Comparison of ENCODE assay signal across 8 cellular contexts in genomic region chr9:21964925-21965385, GRCh38. TPM values are rescaled to one million over a fixed set of nuclear protein-coding genes. Genes with fewer than 3 reads are reported as not detected.
DNase-seq lines count a peak whose midpoint lies in the region; ATAC-seq and TF ChIP-seq lines count a peak whose summit lies in the region.

No MANE protein-coding gene starts in this region.

- intact Hi-C loops in breast epithelium (cut with DNase I; ENCODE audit: low total_unique reads): no loop called here
- intact Hi-C loops in MCF 10A (cut with micrococcal nuclease): no loop called here

- no peak overlapping the region for H3K4me3 Mint-ChIP-seq in MCF 10A (ENCODE audit: unreplicated experiment)

- CTCF ChIA-PET in MCF 10A (lab: Yijun Ruan, JAX): no interaction called here

- no peaks in the 10 kb centered on the region for H3K36me3 ChIP-seq in breast epithelium
- no peaks in the 10 kb centered on the region for H3K36me3 ChIP-seq in gastroesophageal sphincter
- peaks cover 3% of the 10 kb centered on the region for H3K36me3 ChIP-seq in skeletal muscle satellite cell (ENCODE audit: insufficient read depth, low read length)
- H3K36me3 ChIP-seq in BE2C: peaks cover 31% of the 10 kb centered on the region

- H3K36me3 Mint-ChIP-seq in MCF 10A (ENCODE audit: insufficient read depth, unreplicated experiment): no peaks in the 10 kb centered on the region

- H3K4me3 ChIP-seq in breast epithelium (peak overlapping the region; percentile 21 to 58 (median 37)), gastroesophageal sphincter (peak overlapping the region in 1 of 2 donors; percentile 33), skeletal muscle satellite cell (ENCODE audit: low read length) (peak overlapping the region; percentile 69), BE2C (ENCODE audit: low read depth, low read length) (no peak overlapping the region)

- peak overlapping the region; percentile 75 for H3K9ac ChIP-seq in skeletal muscle satellite cell (ENCODE audit: low read depth, low read length)

- H3K27me3 Mint-ChIP-seq in MCF 10A (ENCODE audit: insufficient read depth, unreplicated experiment): no peaks in the 10 kb centered on the region

- 2% methylated on average over 20 of the region's 29 CpGs; no CpG with 5 or more reads in 1 of the 2 donors for WGBS in gastroesophageal sphincter (ENCODE audit: low coverage in 1 of 2), 2 donors

- BruUV-seq in MCF 10A (replicated peaks; lab: Mats Ljungman, UMichigan): no TSS peak

- H3K27ac Mint-ChIP-seq in MCF 10A (ENCODE audit: low read depth, unreplicated experiment): no peak overlapping the region

- H3K4me1 ChIP-seq in breast epithelium: no peaks in the 10 kb centered on the region
- peaks cover 0 to 40% (median 16%) of the 10 kb centered on the region in 3 donors for H3K4me1 ChIP-seq in gastroesophageal sphincter
- peaks cover 20% of the 10 kb centered on the region for H3K4me1 ChIP-seq in skeletal muscle satellite cell (ENCODE audit: control insufficient read depth, insufficient read depth, low read length)
- peaks cover 3% of the 10 kb centered on the region for H3K4me1 ChIP-seq in BE2C

- peak overlapping the region; percentile 90 for H3K4me2 ChIP-seq in skeletal muscle satellite cell (ENCODE audit: low read length)

- DNase-seq in breast epithelium (ENCODE audit: low spot score in 2 of 2) (no peak), MCF 10A (ENCODE audit: unreplicated experiment) (no peak), activated T-cell treated with anti-CD3 and anti-CD28 coated beads for 48 hours (ENCODE audit: low read depth) (peak; percentile 37), BE2C (no peak), SIG-M5 treated with dmso at 0.1 percent for 504 hours (lab: John Stamatoyannopoulos, UW; ENCODE audit: unreplicated experiment) (no peak)

- no peak overlapping the region for H3K27ac ChIP-seq in breast epithelium
- H3K27ac ChIP-seq in gastroesophageal sphincter: no peak overlapping the region

- H3K27me3 ChIP-seq in breast epithelium (peaks cover 0 to 52% of the 10 kb centered on the region in 2 donors), gastroesophageal sphincter (peaks cover 89% of the 10 kb centered on the region), skeletal muscle satellite cell (ENCODE audit: control insufficient read depth, insufficient read depth, low read length) (peaks cover 21% of the 10 kb centered on the region), BE2C (peaks cover 14% of the 10 kb centered on the region)

- POLR2A ChIA-PET in MCF 10A (lab: Yijun Ruan, JAX): no interaction called here

- no peaks in the 10 kb centered on the region for H3K9me3 Mint-ChIP-seq in MCF 10A (ENCODE audit: unreplicated experiment)

- peak; percentile 81 for ATAC-seq in HG03378 (IDR thresholded peaks at IDR 0.05; ENCODE audit: unreplicated experiment)
- ATAC-seq in gastroesophageal sphincter: peak; percentile 46

- peaks cover 0 to 5% of the 10 kb centered on the region in 2 donors for H3K9me3 ChIP-seq in breast epithelium
- peaks cover 0 to 25% (median 0%) of the 10 kb centered on the region in 3 donors for H3K9me3 ChIP-seq in gastroesophageal sphincter
- H3K9me3 ChIP-seq in skeletal muscle satellite cell (replicated peaks; ENCODE audit: low read length): peaks cover 9% of the 10 kb centered on the region
- H3K9me3 ChIP-seq in BE2C: 0 out of 2 replicates have a peak, but pooled peaks cover 9% of the 10 kb centered on the region

- H3K4me1 Mint-ChIP-seq in MCF 10A (ENCODE audit: insufficient read depth, unreplicated experiment): no peaks in the 10 kb centered on the region

- TF ChIP-seq EP300 in gastroesophageal sphincter (IDR thresholded peaks at IDR 0.05): no peak

- TF ChIP-seq POLR2A in breast epithelium (IDR thresholded peaks at IDR 0.05) (no peak), gastroesophageal sphincter (IDR thresholded peaks at IDR 0.05) (no peak)

- TF ChIP-seq CTCF in breast epithelium (IDR thresholded peaks at IDR 0.05) (no peak), MCF 10A (IDR thresholded peaks at IDR 0.05; ENCODE audit: unreplicated experiment) (no peak), gastroesophageal sphincter (IDR thresholded peaks at IDR 0.05) (no peak), BE2C (IDR thresholded peaks at IDR 0.05; ENCODE audit: low read depth, low read length) (no peak)

RNA-seq across cellular contexts. Expression of gene CDKN2A, which starts 29.2 kb away (rescaled TPM):
- total RNA-seq in breast epithelium: 10 to 100 TPM in 1 of 3 donors, 1 to 10 TPM in 1, under 1 TPM in 1; 0.80 to 19.3 (median 3.5) TPM
- not detected in 2 replicates for total RNA-seq in MCF 10A (2022)
- 1 to 10 TPM in 2 of 4 donors, under 1 TPM in 1, not detected in 1; 0.94 to 9.7 (median 2.7) TPM for total RNA-seq in gastroesophageal sphincter
- 51.5 and 56.1 TPM in 2 replicates for total RNA-seq in skeletal muscle satellite cell (2012; rRNA removed)
- 128 TPM for polyA plus RNA-seq in BE2C (2012; ENCODE audit: insufficient read depth, insufficient read length, low read depth)

RNA-seq across cellular contexts. Expression of gene CDKN2B-AS1, which starts 29.6 kb away (rescaled TPM):
- 1 to 10 TPM; 1.3 to 4.6 (median 3.2) TPM for total RNA-seq in breast epithelium
- total RNA-seq in MCF 10A (2022): not detected in 2 replicates
- 1 to 10 TPM in 1 of 4 donors, under 1 TPM in 2, not detected in 1; 0.42 to 3.9 (median 0.69) TPM for total RNA-seq in gastroesophageal sphincter
- total RNA-seq in skeletal muscle satellite cell (2012; rRNA removed): 3.3 and 3.5 TPM in 2 replicates
- polyA plus RNA-seq in BE2C (2012; ENCODE audit: insufficient read depth, insufficient read length, low read depth): not detected

RNA-seq across cellular contexts. Expression of gene CDKN2B, which starts 44.1 kb away (rescaled TPM):
- 10 to 100 TPM in 2 of 3 donors, 1 to 10 TPM in 1; 7.3 to 70.1 (median 18.4) TPM for total RNA-seq in breast epithelium
- total RNA-seq in MCF 10A (2022): not detected in 2 replicates
- 10 to 100 TPM in 1 of 4 donors, 1 to 10 TPM in 3; 6.2 to 21.6 (median 9.3) TPM for total RNA-seq in gastroesophageal sphincter
- 6.6 and 15.7 TPM in 2 replicates for total RNA-seq in skeletal muscle satellite cell (2012; rRNA removed)
- 3.7 TPM for polyA plus RNA-seq in BE2C (2012; ENCODE audit: insufficient read depth, insufficient read length, low read depth)
